Comparison of ENCODE assay signal across 22 cellular contexts in the genomic region with DNA sequence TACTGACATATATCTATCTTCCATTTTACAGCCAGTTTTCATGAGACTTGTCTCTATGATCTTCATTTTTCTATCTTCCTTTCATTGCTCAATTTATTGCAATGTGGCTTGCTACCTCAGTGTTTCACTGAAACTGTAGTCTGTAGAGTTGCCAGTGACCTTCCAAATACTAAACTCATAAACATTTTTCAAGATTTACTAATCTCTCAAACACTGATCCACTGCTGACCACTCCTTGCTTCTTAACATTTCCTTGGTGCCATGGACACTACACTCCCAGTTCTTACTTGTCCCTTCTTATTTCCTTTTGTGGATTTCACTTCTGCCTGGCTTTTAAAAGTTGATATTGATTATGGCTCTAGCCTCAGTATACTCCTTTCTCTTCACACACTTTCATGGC.
"Had no signal": no experiment of that assay in that cellular context is flagged by ENCODE, and none has a peak within 500 bp of the region (broad histone marks: within the 10 kb centered on the region; RNA-seq: fewer than 3 reads in every experiment).

No MANE protein-coding gene starts in this region.

- H3K27ac Mint-ChIP-seq: activated B cell treated with CpG ODN at 0.5 μM for 24 hours; activated naive CD8-positive, alpha-beta T cell treated with anti-CD3 and anti-CD28 coated beads for 36 hours; naive thymus-derived CD8-positive, alpha-beta T cell; T-helper 1 cell treated with Interleukin-12 subunit alpha and Interleukin-12 subunit beta and Interleukin-4 antibody, amounts not matched to agents 30 μg/mL and 1 μg/mL, for 36 hours had no signal

- H3K4me1 ChIP-seq: body of pancreas, right lobe of liver had no signal

- H3K9me3 Mint-ChIP-seq: activated B cell treated with CpG ODN at 0.5 μM for 24 hours; activated naive CD8-positive, alpha-beta T cell treated with anti-CD3 and anti-CD28 coated beads for 36 hours; naive thymus-derived CD8-positive, alpha-beta T cell; T-helper 1 cell treated with Interleukin-12 subunit alpha and Interleukin-12 subunit beta and Interleukin-4 antibody, amounts not matched to agents 30 μg/mL and 1 μg/mL, for 36 hours had no signal

- H3K9me3 ChIP-seq: body of pancreas, ovary, right lobe of liver had no signal

- H3K27me3 Mint-ChIP-seq: activated B cell treated with CpG ODN at 0.5 μM for 24 hours; activated naive CD8-positive, alpha-beta T cell treated with anti-CD3 and anti-CD28 coated beads for 36 hours had no signal

- DNase-seq: activated B cell treated with CpG ODN at 0.5 μM for 24 hours; activated CD4-positive, alpha-beta T cell treated with anti-CD3 and anti-CD28 coated beads for 4 hours; activated CD4-positive, alpha-beta T cell treated with anti-CD3 and anti-CD28 coated beads, Interleukin-2, amount 50 U/mL, for 48 hours; activated naive CD4-positive, alpha-beta T cell treated with Interleukin-2 at 50 U/mL for 16 hours; activated naive CD8-positive, alpha-beta T cell treated with anti-CD3 and anti-CD28 coated beads for 36 hours; activated T-cell treated with anti-CD3 and anti-CD28 coated beads, Interleukin-2, amount 50 U/mL, for 48 hours; body of pancreas; cortex of kidney; foreskin melanocyte; naive thymus-derived CD8-positive, alpha-beta T cell; ovary; right lobe of liver; stimulated activated CD4-positive, alpha-beta T cell treated with anti-CD3 and anti-CD28 coated beads, Interleukin-15, amount 100 ng/mL, for 24 hours; stimulated activated CD4-positive, alpha-beta T cell treated with anti-CD3 and anti-CD28 coated beads, Interleukin-2, amount 100 ng/mL, for 48 hours; stimulated activated CD8-positive, alpha-beta memory T cell treated with anti-CD3 and anti-CD28 coated beads, Interleukin-4, amount 100 ng/mL, for 48 hours; stimulated activated naive CD4-positive, alpha-beta T cell had no signal

- H3K36me3 ChIP-seq: cardiac muscle cell, ovary, right lobe of liver had no signal

- H3K27me3 ChIP-seq: body of pancreas, cardiac muscle cell, ovary, right lobe of liver had no signal

- H3K27ac ChIP-seq: body of pancreas, cardiac muscle cell, epithelial cell of prostate, ovary, right lobe of liver had no signal

- ATAC-seq: body of pancreas; left lobe of liver; naive thymus-derived CD8-positive, alpha-beta T cell; right lobe of liver had no signal

- H3K36me3 Mint-ChIP-seq: activated naive CD8-positive, alpha-beta T cell treated with anti-CD3 and anti-CD28 coated beads for 36 hours; naive thymus-derived CD8-positive, alpha-beta T cell had no signal

- H3K4me3 Mint-ChIP-seq: activated B cell treated with CpG ODN at 0.5 μM for 24 hours; activated naive CD8-positive, alpha-beta T cell treated with anti-CD3 and anti-CD28 coated beads for 36 hours; naive thymus-derived CD8-positive, alpha-beta T cell; T-helper 1 cell treated with Interleukin-12 subunit alpha and Interleukin-12 subunit beta and Interleukin-4 antibody, amounts not matched to agents 30 μg/mL and 1 μg/mL, for 36 hours had no signal

- H3K4me2 ChIP-seq: smooth muscle cell had no signal

- H3K4me3 ChIP-seq: body of pancreas, cardiac muscle cell, lung, ovary, right lobe of liver, smooth muscle cell had no signal

- H3K4me1 Mint-ChIP-seq: activated B cell treated with CpG ODN at 0.5 μM for 24 hours; activated naive CD8-positive, alpha-beta T cell treated with anti-CD3 and anti-CD28 coated beads for 36 hours; naive thymus-derived CD8-positive, alpha-beta T cell had no signal
